Comparison of ENCODE assay signal across 15 cellular contexts in the genomic region with DNA sequence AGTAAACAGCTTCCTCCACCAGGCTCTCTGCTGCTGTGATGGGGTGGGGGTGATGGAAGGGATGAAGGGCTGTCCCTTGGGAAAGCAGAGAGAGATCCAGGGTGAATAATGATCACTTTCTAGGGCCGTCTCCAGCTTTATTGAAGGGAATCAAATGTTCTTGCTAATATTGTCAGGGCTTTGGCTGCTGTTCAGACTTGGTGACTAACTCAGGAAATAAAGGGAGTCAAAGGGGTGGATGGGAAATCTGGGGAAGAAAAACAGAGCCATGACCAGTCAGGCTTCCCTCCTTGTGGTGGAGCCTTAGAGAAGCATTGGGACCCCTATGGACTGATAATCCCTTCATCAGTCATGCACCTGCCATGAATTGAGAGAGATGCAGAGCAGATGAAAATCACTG.
DNase-seq lines count a peak whose midpoint lies in the region; ATAC-seq and FAIRE-seq lines count a peak whose summit lies in the region.
"Had no signal": no experiment of that assay in that cellular context is flagged by ENCODE, and none has a peak within 500 bp of the region (broad histone marks: within the 10 kb centered on the region; RNA-seq: fewer than 3 reads in every experiment).

No MANE protein-coding gene starts in this region.

- no peak overlapping the region for H3K4me3 ChIP-seq in BLaER1
- no peak overlapping the region for H3K4me3 ChIP-seq in MG63
- peak overlapping the region in 1 of 2 experiments; percentile 5 for H3K4me3 ChIP-seq in mesenchymal stem cell (ENCODE audit: insufficient read depth in 1 of 2, low read depth in 1 of 2, low read length in 2 of 2)
- H3K4me3 ChIP-seq in small intestine (ENCODE audit: low read depth in 1 of 2, low read length in 2 of 2) = no peak overlapping the region

- H3K36me3 ChIP-seq in BLaER1 (no peaks in the 10 kb centered on the region), MG63 (no peaks in the 10 kb centered on the region), mesenchymal stem cell (ENCODE audit: control insufficient read depth in 1 of 2, insufficient read depth in 2 of 2, low read depth in 1 of 2, low read length in 2 of 2) (no peaks in the 10 kb centered on the region), small intestine (ENCODE audit: control insufficient read depth in 2 of 2, insufficient read depth in 2 of 2, low read length in 2 of 2) (no peaks in the 10 kb centered on the region)

- no peak overlapping the region for H3K27ac ChIP-seq in BLaER1
- H3K27ac ChIP-seq in mesenchymal stem cell (ENCODE audit: low read length, poor library complexity, severe bottlenecking) = no peak overlapping the region
- H3K27ac ChIP-seq in small intestine (ENCODE audit: low read depth in 1 of 2, low read length in 1 of 2) = no peak overlapping the region

- peak; percentile 25 for DNase-seq in MG63
- peak; percentile 6 for DNase-seq in cerebellar cortex (ENCODE audit: low spot score)
- no peak for DNase-seq in mesenchymal stem cell
- no peak for DNase-seq in NCI-H2171 (lab: John Stamatoyannopoulos, UW)
- DNase-seq in SHP77 (lab: John Stamatoyannopoulos, UW) = no peak
- DNase-seq in small intestine = no peak
- DNase-seq: activated CD8-positive, alpha-beta T cell treated with anti-CD3 and anti-CD28 coated beads, Interleukin-2, amount 10 ng/mL, durations not matched to agents 7 days and 5 days; activated effector memory CD4-positive, alpha-beta T cell treated with anti-CD3 and anti-CD28 coated beads, Interleukin-2, amount 50 U/mL, for 16 hours; cerebellar nuclear complex; DND-41; immature natural killer cell; stimulated activated CD4-positive, alpha-beta T cell treated with anti-CD3 and anti-CD28 coated beads, Interleukin-4, amount 100 ng/mL, for 4 hours; stimulated activated naive B cell treated with anti-CD40 and anti-IgM and Interleukin-4, amounts not matched to agents 10 μg/mL and 1 μg/mL and 100 μg/mL, for 72 hours had no signal

- peak overlapping the region; percentile 50 for H3K4me2 ChIP-seq in BLaER1
- H3K4me2 ChIP-seq in mesenchymal stem cell (ENCODE audit: low read length, poor library complexity, severe bottlenecking) = no peak overlapping the region

- H2BK12ac ChIP-seq in mesenchymal stem cell (ENCODE audit: low read length in 2 of 2) = no peak overlapping the region

- H3K14ac ChIP-seq in mesenchymal stem cell (ENCODE audit: low read length in 2 of 2) = no peak overlapping the region

- H4K8ac ChIP-seq in mesenchymal stem cell (ENCODE audit: low read length) = no peak overlapping the region

- no peak overlapping the region for H2BK5ac ChIP-seq in mesenchymal stem cell (ENCODE audit: low read depth, low read length, poor library complexity, severe bottlenecking)

- H4K20me1 ChIP-seq in BLaER1 = no peaks in the 10 kb centered on the region

- H3K79me1 ChIP-seq in mesenchymal stem cell (replicated peaks; ENCODE audit: low read length, poor library complexity, severe bottlenecking) = no peaks in the 10 kb centered on the region

- H3K9me3 ChIP-seq in BLaER1 (peaks cover 15% of the 10 kb centered on the region), MG63 (no peaks in the 10 kb centered on the region), mesenchymal stem cell (ENCODE audit: control insufficient read depth, low read length) (no peaks in the 10 kb centered on the region), small intestine (ENCODE audit: control insufficient read depth, low read depth) (no peaks in the 10 kb centered on the region)

- no peak overlapping the region for H2AFZ ChIP-seq in mesenchymal stem cell (ENCODE audit: low read depth, low read length)

- peaks cover 20% of the 10 kb centered on the region for H3K4me1 ChIP-seq in BLaER1
- peaks cover 1% of the 10 kb centered on the region for H3K4me1 ChIP-seq in mesenchymal stem cell (ENCODE audit: control insufficient read depth, insufficient read depth, low read depth, low read length)
- H3K4me1 ChIP-seq in small intestine (ENCODE audit: control insufficient read depth in 2 of 2, insufficient read depth in 1 of 2, low read depth in 1 of 2, low read length in 1 of 2) = no peaks in the 10 kb centered on the region

- no peak overlapping the region for H3K4ac ChIP-seq in mesenchymal stem cell (ENCODE audit: low read depth in 1 of 2, low read length in 2 of 2)

- H3K18ac ChIP-seq in mesenchymal stem cell (ENCODE audit: low read depth in 1 of 2, low read length in 2 of 2) = no peak overlapping the region

- H2AK5ac ChIP-seq in mesenchymal stem cell (ENCODE audit: low read length, severe bottlenecking) = no peak overlapping the region

- no peak for ATAC-seq in GM19395 (IDR thresholded peaks at IDR 0.05; ENCODE audit: unreplicated experiment)
- ATAC-seq: activated CD8-positive, alpha-beta T cell treated with anti-CD3 and anti-CD28 coated beads, Interleukin-2, amount 10 ng/mL, durations not matched to agents 7 days and 5 days; stimulated activated naive B cell treated with anti-CD40 and anti-IgM and Interleukin-4, amounts not matched to agents 10 μg/mL and 1 μg/mL and 100 μg/mL, for 72 hours had no signal

- no peak overlapping the region for H4K91ac ChIP-seq in mesenchymal stem cell (ENCODE audit: low read length)

- no peak overlapping the region for H3K23ac ChIP-seq in mesenchymal stem cell (ENCODE audit: low read length in 2 of 2)

- FAIRE-seq in small intestine (lab: Jason Lieb, UNC) = no peak

- H3K27me3 ChIP-seq in BLaER1 (no peaks in the 10 kb centered on the region), MG63 (no peaks in the 10 kb centered on the region), mesenchymal stem cell (ENCODE audit: control insufficient read depth in 1 of 2, insufficient read depth in 1 of 2, low read length in 2 of 2) (no peaks in the 10 kb centered on the region), small intestine (ENCODE audit: control insufficient read depth in 2 of 2, insufficient read depth in 2 of 2, low read length in 2 of 2) (no peaks in the 10 kb centered on the region)

- 36% methylated on average over 1 of the region's 1 CpG for WGBS in mesenchymal stem cell
- WGBS in small intestine, 3 donors = 13 to 30% (median 26%) methylated on average over 1 of the region's 1 CpG

- no peak overlapping the region for H2BK15ac ChIP-seq in mesenchymal stem cell (ENCODE audit: low read depth, poor library complexity, severe bottlenecking)

- no peak overlapping the region for H2BK120ac ChIP-seq in mesenchymal stem cell (ENCODE audit: low read depth, low read length)

- H3K9ac ChIP-seq in BLaER1 = 0 out of 2 replicates have a peak overlapping the region, but pooled peaks have one; percentile 13
- peak overlapping the region; percentile 2 for H3K9ac ChIP-seq in mesenchymal stem cell (ENCODE audit: low read length)

Comparison
In these comparisons a context has a peak if more than half of its experiments do, and no peak if none do; other contexts are left out.
1. DNase-seq: peak in MG63 (single experiment) and cerebellar cortex (single experiment); none in mesenchymal stem cell (single experiment), NCI-H2171 (single experiment), SHP77 (0 of 2) and small intestine (single experiment).